8 cellular contexts compared by ENCODE assay signal in the genomic region with DNA sequence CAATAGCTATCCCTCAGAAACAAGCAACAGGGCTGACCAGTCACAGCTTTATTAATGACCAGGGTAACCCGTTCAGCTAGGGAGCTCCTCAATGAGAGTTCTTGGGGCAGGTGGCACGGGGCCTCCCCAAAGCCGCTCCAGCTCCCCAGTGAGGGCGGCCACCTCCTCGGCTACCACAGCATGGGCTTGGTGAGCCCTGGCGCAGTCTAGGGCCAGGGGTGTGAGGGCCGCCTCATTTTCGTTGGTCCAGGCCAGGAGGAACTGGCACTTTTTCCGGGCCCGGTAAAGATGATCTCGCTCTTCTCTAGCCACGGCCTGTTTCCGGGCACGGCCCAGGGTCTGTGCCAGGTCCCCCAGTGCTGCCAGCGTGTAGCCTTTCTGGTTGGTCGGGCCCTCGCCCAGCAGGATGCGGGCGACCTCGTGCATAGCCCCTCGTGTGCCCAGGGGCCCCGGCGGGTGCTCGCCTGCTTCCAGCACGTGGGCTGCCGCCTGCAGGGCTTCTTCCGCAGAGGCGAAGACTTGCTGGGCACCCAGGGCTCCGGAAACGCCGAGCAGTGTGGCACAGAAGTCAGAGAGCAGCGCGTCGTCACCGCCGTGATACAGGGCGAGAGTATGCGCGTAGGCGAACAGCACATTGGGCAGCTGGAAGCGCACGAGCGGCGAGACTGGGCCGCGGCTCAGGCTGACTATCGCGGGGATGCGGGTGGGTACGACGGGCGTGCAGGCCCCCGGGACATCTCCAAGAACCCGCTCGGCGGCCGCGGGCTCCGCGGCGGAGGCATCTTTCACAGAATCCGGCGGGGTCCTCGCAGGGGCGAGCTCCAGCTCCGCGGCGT. TPM values are rescaled to one million over a fixed set of nuclear protein-coding genes. Genes with fewer than 3 reads are reported as not detected.
DNase-seq lines count a peak whose midpoint lies in the region; ATAC-seq, FAIRE-seq and TF ChIP-seq lines count a peak whose summit lies in the region.

No MANE protein-coding gene starts in this region.

- TF ChIP-seq CTCF in endothelial cell of umbilical vein (IDR thresholded peaks at IDR 0.05; ENCODE audit: extremely low read depth in 1 of 2, insufficient read depth in 1 of 2, low read depth in 1 of 2, low read length in 2 of 2) (no peak), nephron (IDR thresholded peaks at IDR 0.05; ENCODE audit: unreplicated experiment in 3 of 3) (no peak), upper lobe of left lung (IDR thresholded peaks at IDR 0.05) (peak in 1 of 6 experiments; percentile 4)

- BruUV-seq in endothelial cell of umbilical vein (replicated peaks; lab: Mats Ljungman, UMichigan), result no TSS peak

- H2AFZ ChIP-seq in endothelial cell of umbilical vein (ENCODE audit: low read depth, low read length), result no peak overlapping the region

- no peak for TF ChIP-seq EP300 in upper lobe of left lung (IDR thresholded peaks at IDR 0.05)

- ATAC-seq in upper lobe of left lung (ENCODE audit: low FRiP score in 2 of 2) (peak in 1 of 2 donors; percentile 4), HG03159 (IDR thresholded peaks at IDR 0.05; ENCODE audit: unreplicated experiment) (no peak)

- peak overlapping the region; percentile 86 for H3K4me3 Mint-ChIP-seq in activated CD4-positive, alpha-beta memory T cell treated with anti-CD3 and anti-CD28 coated beads for 36 hours
- peak overlapping the region; percentile 90 to 97 (median 90) for H3K4me3 Mint-ChIP-seq in nephron

- peaks cover 36% of the 10 kb centered on the region for H3K36me3 Mint-ChIP-seq in activated CD4-positive, alpha-beta memory T cell treated with anti-CD3 and anti-CD28 coated beads for 36 hours
- H3K36me3 Mint-ChIP-seq in nephron (ENCODE audit: low read depth), result peaks cover 25% of the 10 kb centered on the region

- H3K4me2 ChIP-seq in endothelial cell of umbilical vein (ENCODE audit: insufficient read depth, low read length), result peak overlapping the region; percentile 13

- H3K9ac ChIP-seq in endothelial cell of umbilical vein (replicated peaks; ENCODE audit: extremely low read depth, insufficient read depth, low read length), result peak overlapping the region; percentile 59

- dilution Hi-C loops in endothelial cell of umbilical vein (cut with MboI; ENCODE audit: extremely low pct_ligation_motif_present, low sequenced_read_pairs), result no loop called here

- H3K9me3 Mint-ChIP-seq in activated CD4-positive, alpha-beta memory T cell treated with anti-CD3 and anti-CD28 coated beads for 36 hours, result no peaks in the 10 kb centered on the region
- no peaks in the 10 kb centered on the region for H3K9me3 Mint-ChIP-seq in nephron

- DNase-seq in Daoy (ENCODE audit: low read depth), result peak; percentile 67
- peak; percentile 19 for DNase-seq in LoVo (ENCODE audit: low spot score)
- DNase-seq in activated CD4-positive, alpha-beta memory T cell treated with anti-CD3 and anti-CD28 coated beads for 36 hours, result peak; percentile 84
- DNase-seq in endothelial cell of umbilical vein (ENCODE audit: low read depth, low spot score), result peak; percentile 38
- peak; percentile 47 to 91 for DNase-seq in upper lobe of left lung
- DNase-seq in GDM1 (lab: John Stamatoyannopoulos, UW), result no peak

- 15 to 35% methylated on average over 34 to 38 of the region's 68 CpGs for WGBS in upper lobe of left lung, 2 donors

- POLR2A ChIA-PET in activated CD4-positive, alpha-beta memory T cell treated with anti-CD3 and anti-CD28 coated beads for 36 hours (lab: Charles Lee), result interaction anchor here (0.6 to 2.7 kb wide), 8 partner anchors 15 to 898 kb away, joined by 3 to 15 read pairs (median 6); a partner anchor contains a TSS
- POLR2A ChIA-PET in endothelial cell of umbilical vein (lab: Charles Lee), result interaction anchor here (1.3 to 1.5 kb wide), 3 partner anchors 12 to 19 kb away, joined by 3 to 5 read pairs (median 4); no protein-coding TSS in a partner anchor

- peak overlapping the region; percentile 95 for H3K27ac Mint-ChIP-seq in activated CD4-positive, alpha-beta memory T cell treated with anti-CD3 and anti-CD28 coated beads for 36 hours
- H3K27ac Mint-ChIP-seq in nephron, result peak overlapping the region in 2 of 3 experiments; percentile 76 to 92

- peak overlapping the region; percentile 9 for H3K27ac ChIP-seq in endothelial cell of umbilical vein (ENCODE audit: insufficient read depth, low read depth, low read length)
- H3K27ac ChIP-seq in upper lobe of left lung, result peak overlapping the region; percentile 86 to 89 (median 88)

- no peaks in the 10 kb centered on the region for H3K9me1 ChIP-seq in endothelial cell of umbilical vein (replicated peaks; ENCODE audit: control insufficient read depth, extremely low read depth, insufficient read depth, low read length)

- peaks cover 7 to 13% of the 10 kb centered on the region in 2 experiments for H3K36me3 ChIP-seq in endothelial cell of umbilical vein (ENCODE audit: control insufficient read depth in 2 of 2, extremely low read depth in 1 of 2, insufficient read depth in 2 of 2, low read length in 2 of 2)
- peaks cover 9 to 42% (median 29%) of the 10 kb centered on the region in 4 donors for H3K36me3 ChIP-seq in upper lobe of left lung

- no peaks in the 10 kb centered on the region for H4K20me1 ChIP-seq in endothelial cell of umbilical vein (replicated peaks; ENCODE audit: control insufficient read depth, extremely low read depth, insufficient read depth, low read length)

- no peak for TF ChIP-seq POLR2A in endothelial cell of umbilical vein (IDR thresholded peaks at IDR 0.05; ENCODE audit: low read depth, low read length)
- no peak for TF ChIP-seq POLR2A in upper lobe of left lung (IDR thresholded peaks at IDR 0.05)

- H3K9me3 ChIP-seq in endothelial cell of umbilical vein (replicated peaks; ENCODE audit: control insufficient read depth, insufficient read depth, low read length), result no peaks in the 10 kb centered on the region
- H3K9me3 ChIP-seq in upper lobe of left lung, result no peaks in the 10 kb centered on the region

- H3K27me3 Mint-ChIP-seq in activated CD4-positive, alpha-beta memory T cell treated with anti-CD3 and anti-CD28 coated beads for 36 hours, result no peaks in the 10 kb centered on the region
- H3K27me3 Mint-ChIP-seq in nephron (ENCODE audit: low read depth), result no peaks in the 10 kb centered on the region

- CTCF ChIA-PET in activated CD4-positive, alpha-beta memory T cell treated with anti-CD3 and anti-CD28 coated beads for 36 hours (lab: Charles Lee), result interaction anchor here (0.6 to 2.8 kb wide), 9 partner anchors 13 to 537 kb away, joined by 3 to 16 read pairs (median 4); a partner anchor contains a TSS
- CTCF ChIA-PET in endothelial cell of umbilical vein (lab: Charles Lee), result interaction anchor here (1.0 to 2.3 kb wide), 11 partner anchors 11 to 338 kb away, joined by 3 to 17 read pairs (median 4); a partner anchor contains a TSS

- H3K27me3 ChIP-seq in endothelial cell of umbilical vein (ENCODE audit: control insufficient read depth in 2 of 2, insufficient read depth in 2 of 2, low read length in 2 of 2) (no peaks in the 10 kb centered on the region), upper lobe of left lung (no peaks in the 10 kb centered on the region)

- intact Hi-C loops in activated CD4-positive, alpha-beta memory T cell treated with anti-CD3 and anti-CD28 coated beads for 36 hours (cut with micrococcal nuclease), result loop anchor here (1.0 to 10.0 kb wide), 9 partner anchors 18 to 872 kb away; a partner anchor contains a TSS
- intact Hi-C loops in endothelial cell of umbilical vein (cut with micrococcal nuclease), result loop anchor here (1.0 to 2.0 kb wide), 5 partner anchors 32 to 269 kb away; a partner anchor contains a TSS

- FAIRE-seq in endothelial cell of umbilical vein (lab: Jason Lieb, UNC), result no peak

- H3K4me3 ChIP-seq in endothelial cell of umbilical vein (replicated peaks in 1 of 3; ENCODE audit: insufficient read depth in 1 of 3, low read depth in 1 of 3, low read length in 3 of 3) (peak overlapping the region; percentile 24 to 75 (median 46)), upper lobe of left lung (peak overlapping the region; percentile 71 to 99 (median 83))

- peaks cover 68% of the 10 kb centered on the region for H3K4me1 Mint-ChIP-seq in activated CD4-positive, alpha-beta memory T cell treated with anti-CD3 and anti-CD28 coated beads for 36 hours (ENCODE audit: low read depth)
- H3K4me1 Mint-ChIP-seq in nephron, result peaks cover 26% of the 10 kb centered on the region

- H3K4me1 ChIP-seq in endothelial cell of umbilical vein (ENCODE audit: control insufficient read depth, extremely low read depth, insufficient read depth, low read length), result peaks cover 24% of the 10 kb centered on the region
- H3K4me1 ChIP-seq in upper lobe of left lung, result peaks cover 43 to 77% (median 48%) of the 10 kb centered on the region in 4 donors

- peaks cover 22% of the 10 kb centered on the region for H3K79me2 ChIP-seq in endothelial cell of umbilical vein (ENCODE audit: control insufficient read depth, insufficient read depth, low read length)

RNA-seq across cellular contexts. Expression of a gene that starts 0.9 kb away (rescaled TPM):
- total RNA-seq in Daoy (2014; rRNA removed; shearing (Covaris generic)), result 18.2 and 36.9 TPM in 2 replicates
- 1 to 10 TPM; 9.3 to 9.7 TPM for total RNA-seq in activated CD4-positive, alpha-beta memory T cell treated with anti-CD3 and anti-CD28 coated beads for 36 hours
- 9.0 and 9.2 TPM in 2 replicates for total RNA-seq in endothelial cell of umbilical vein
- 7.1 and 12.8 TPM in 2 replicates for polyA plus RNA-seq in endothelial cell of umbilical vein
- 2.2 and 4.9 TPM in 2 replicates for polyA plus RNA-seq in endothelial cell of umbilical vein (2011; cell fraction: cytosol; rRNA removed)
- 1.7 and 2.1 TPM in 2 replicates for polyA plus RNA-seq in endothelial cell of umbilical vein (2011; cell fraction: nucleus; rRNA removed)
- polyA plus RNA-seq in endothelial cell of umbilical vein (2012), result 4.2 and 6.0 TPM in 2 replicates
- polyA minus RNA-seq in endothelial cell of umbilical vein, result 1.7 and 3.5 TPM in 2 replicates
- polyA minus RNA-seq in endothelial cell of umbilical vein (2011; cell fraction: cytosol; rRNA and poly(A)+ RNA removed), result 22.9 TPM
- polyA minus RNA-seq in endothelial cell of umbilical vein (2011; cell fraction: nucleus; rRNA and poly(A)+ RNA removed), result 3.8 and 5.3 TPM in 2 replicates
- total RNA-seq in upper lobe of left lung, result 10 to 100 TPM; 12.6 to 28.5 (median 15.2) TPM

RNA-seq across cellular contexts. Expression of a gene that starts 4.9 kb away (rescaled TPM):
- total RNA-seq in Daoy (2014; rRNA removed; shearing (Covaris generic)), result 3.2 and 4.0 TPM in 2 replicates
- total RNA-seq in activated CD4-positive, alpha-beta memory T cell treated with anti-CD3 and anti-CD28 coated beads for 36 hours, result 10 to 100 TPM; 19.2 to 21.0 TPM
- total RNA-seq in endothelial cell of umbilical vein (11.6 and 16.2 TPM in 2 replicates), upper lobe of left lung (10 to 100 TPM; 36.8 to 82.7 (median 45.5) TPM)
- 39.5 and 47.1 TPM in 2 replicates for polyA plus RNA-seq in endothelial cell of umbilical vein
- 15.4 and 20.4 TPM in 2 replicates for polyA plus RNA-seq in endothelial cell of umbilical vein (2011; cell fraction: cytosol; rRNA removed)
- 32.1 and 45.2 TPM in 2 replicates for polyA plus RNA-seq in endothelial cell of umbilical vein (2011; cell fraction: nucleus; rRNA removed)
- 7.0 and 7.9 TPM in 2 replicates for polyA plus RNA-seq in endothelial cell of umbilical vein (2012)
- polyA minus RNA-seq in endothelial cell of umbilical vein, result 24.1 and 26.5 TPM in 2 replicates
- polyA minus RNA-seq in endothelial cell of umbilical vein (2011; cell fraction: cytosol; rRNA and poly(A)+ RNA removed), result 4.5 TPM
- 13.4 and 13.8 TPM in 2 replicates for polyA minus RNA-seq in endothelial cell of umbilical vein (2011; cell fraction: nucleus; rRNA and poly(A)+ RNA removed)

RNA-seq across cellular contexts. Expression of a gene that starts 5.3 kb away (rescaled TPM):
- 578 and 654 TPM in 2 replicates for total RNA-seq in Daoy (2014; rRNA removed; shearing (Covaris generic))
- total RNA-seq in activated CD4-positive, alpha-beta memory T cell treated with anti-CD3 and anti-CD28 coated beads for 36 hours, result 1,000 to 10,000 TPM; 1,138 to 1,149 TPM
- total RNA-seq in endothelial cell of umbilical vein, result 746 and 784 TPM in 2 replicates
- polyA plus RNA-seq in endothelial cell of umbilical vein, result 741 and 809 TPM in 2 replicates
- 617 and 778 TPM in 2 replicates for polyA plus RNA-seq in endothelial cell of umbilical vein (2011; cell fraction: cytosol; rRNA removed)
- 248 and 301 TPM in 2 replicates for polyA plus RNA-seq in endothelial cell of umbilical vein (2011; cell fraction: nucleus; rRNA removed)
- polyA plus RNA-seq in endothelial cell of umbilical vein (2012), result 942 and 1,263 TPM in 2 replicates
- 207 and 228 TPM in 2 replicates for polyA minus RNA-seq in endothelial cell of umbilical vein
- 448 TPM for polyA minus RNA-seq in endothelial cell of umbilical vein (2011; cell fraction: cytosol; rRNA and poly(A)+ RNA removed)
- 47.7 and 69.2 TPM in 2 replicates for polyA minus RNA-seq in endothelial cell of umbilical vein (2011; cell fraction: nucleus; rRNA and poly(A)+ RNA removed)
- total RNA-seq in upper lobe of left lung, result 1,000 to 10,000 TPM in 1 of 6 donors, 100 to 1,000 TPM in 5; 405 to 1,014 (median 590) TPM

RNA-seq across cellular contexts. Expression of a gene that starts 5.5 kb away (rescaled TPM):
- total RNA-seq in Daoy (2014; rRNA removed; shearing (Covaris generic)), result 63.2 and 68.2 TPM in 2 replicates
- total RNA-seq in activated CD4-positive, alpha-beta memory T cell treated with anti-CD3 and anti-CD28 coated beads for 36 hours, result 10 to 100 TPM; 48.5 to 52.5 TPM
- total RNA-seq in endothelial cell of umbilical vein (49.7 and 51.6 TPM in 2 replicates), upper lobe of left lung (10 to 100 TPM; 15.7 to 78.6 (median 57.1) TPM)
- polyA plus RNA-seq in endothelial cell of umbilical vein, result 76.8 and 90.4 TPM in 2 replicates
- polyA plus RNA-seq in endothelial cell of umbilical vein (2011; cell fraction: cytosol; rRNA removed), result 60.2 and 65.0 TPM in 2 replicates
- polyA plus RNA-seq in endothelial cell of umbilical vein (2011; cell fraction: nucleus; rRNA removed), result 26.6 and 29.5 TPM in 2 replicates
- 36.1 and 37.6 TPM in 2 replicates for polyA plus RNA-seq in endothelial cell of umbilical vein (2012)
- polyA minus RNA-seq in endothelial cell of umbilical vein, result 36.1 and 40.1 TPM in 2 replicates
- 43.0 TPM for polyA minus RNA-seq in endothelial cell of umbilical vein (2011; cell fraction: cytosol; rRNA and poly(A)+ RNA removed)
- polyA minus RNA-seq in endothelial cell of umbilical vein (2011; cell fraction: nucleus; rRNA and poly(A)+ RNA removed), result 8.4 and 11.4 TPM in 2 replicates

RNA-seq across cellular contexts. Expression of a gene that starts 17.7 kb away (rescaled TPM):
- total RNA-seq in Daoy (2014; rRNA removed; shearing (Covaris generic)), result 8.8 and 11.5 TPM in 2 replicates
- total RNA-seq in activated CD4-positive, alpha-beta memory T cell treated with anti-CD3 and anti-CD28 coated beads for 36 hours, result 10 to 100 TPM; 24.5 to 26.2 TPM
- total RNA-seq in endothelial cell of umbilical vein, result 34.5 and 36.0 TPM in 2 replicates
- polyA plus RNA-seq in endothelial cell of umbilical vein, result 39.1 and 45.1 TPM in 2 replicates
- 21.1 and 23.8 TPM in 2 replicates for polyA plus RNA-seq in endothelial cell of umbilical vein (2011; cell fraction: cytosol; rRNA removed)
- polyA plus RNA-seq in endothelial cell of umbilical vein (2011; cell fraction: nucleus; rRNA removed), result 66.5 and 85.9 TPM in 2 replicates
- polyA plus RNA-seq in endothelial cell of umbilical vein (2012), result 23.8 and 26.9 TPM in 2 replicates
- polyA minus RNA-seq in endothelial cell of umbilical vein, result 119 and 128 TPM in 2 replicates
- polyA minus RNA-seq in endothelial cell of umbilical vein (2011; cell fraction: cytosol; rRNA and poly(A)+ RNA removed), result 19.5 TPM
- 29.6 and 50.5 TPM in 2 replicates for polyA minus RNA-seq in endothelial cell of umbilical vein (2011; cell fraction: nucleus; rRNA and poly(A)+ RNA removed)
- total RNA-seq in upper lobe of left lung, result 10 to 100 TPM; 31.1 to 70.6 (median 50.0) TPM
